8 cellular contexts compared by ENCODE assay signal in the genomic region with DNA sequence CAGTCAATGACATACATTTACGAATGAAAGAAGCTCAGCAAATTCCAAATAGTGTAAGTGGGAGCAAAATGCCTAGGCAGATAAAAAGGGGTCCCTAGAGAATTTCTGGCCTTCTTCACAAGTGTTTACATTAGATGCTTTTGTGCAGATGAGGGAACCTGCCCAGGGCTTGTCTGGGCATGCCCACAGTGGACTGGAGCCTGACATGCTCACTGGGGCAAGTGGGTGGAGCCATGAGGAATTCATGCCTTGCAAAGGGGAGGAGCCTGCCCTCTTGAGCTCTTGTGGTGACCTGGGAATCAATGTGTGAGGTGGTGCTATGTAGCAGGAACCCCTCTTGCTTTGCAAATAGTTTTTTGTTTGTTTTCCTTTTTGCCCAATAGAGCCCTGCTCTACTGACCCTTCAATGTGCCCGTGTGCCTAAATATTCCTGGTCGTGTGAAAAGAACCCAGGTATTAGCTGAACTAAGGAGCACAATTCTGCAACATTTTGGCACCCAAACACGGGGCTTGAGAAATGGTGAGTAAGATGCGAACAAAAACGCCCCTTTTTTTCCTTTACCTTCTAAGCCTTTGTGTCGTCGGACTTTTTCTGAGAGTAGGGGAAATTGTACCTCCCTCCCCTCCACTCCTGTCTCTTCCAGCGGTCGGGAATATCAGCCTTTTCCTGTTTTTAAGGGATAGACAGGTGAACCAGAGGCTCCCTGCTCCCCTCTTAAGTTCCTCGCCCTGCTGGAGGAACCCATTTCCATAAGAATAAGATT.
DNase-seq lines count a peak whose midpoint lies in the region; ATAC-seq, FAIRE-seq and TF ChIP-seq lines count a peak whose summit lies in the region.

No MANE protein-coding gene starts in this region.

- CTCF ChIA-PET in activated CD4-positive, alpha-beta T cell treated with anti-CD3 and anti-CD28 coated beads for 36 hours (lab: Charles Lee): no interaction called here
- CTCF ChIA-PET in H1 (lab: Charles Lee; ENCODE audit: partially characterized antibody): interaction anchor here (1.0 kb wide), 1 partner anchor 8 kb away, joined by 4 read pairs; no protein-coding TSS in a partner anchor

- peak; percentile 96 for FAIRE-seq in H1 (lab: Jason Lieb, UNC)

- H3K4me1 ChIP-seq in H1 (replicated peaks in 1 of 4; ENCODE audit: control insufficient read depth in 3 of 4, insufficient read depth in 4 of 4, low read length in 3 of 4): peaks cover 0 to 4% (median 0%) of the 10 kb centered on the region in 4 experiments; a peak in 1 of 7 replicates
- no peaks in the 10 kb centered on the region for H3K4me1 ChIP-seq in vagina

- H3K4me1 Mint-ChIP-seq in activated CD4-positive, alpha-beta T cell treated with anti-CD3 and anti-CD28 coated beads for 36 hours: no peaks in the 10 kb centered on the region
- H3K4me1 Mint-ChIP-seq in activated naive CD8-positive, alpha-beta T cell treated with anti-CD3 and anti-CD28 coated beads for 36 hours: no peaks in the 10 kb centered on the region

- TF ChIP-seq EP300 in H1 (IDR thresholded peaks at IDR 0.05; ENCODE audit: borderline replicate concordance in 1 of 2, low read depth in 2 of 2, low read length in 2 of 2): no peak

- peaks cover 3% of the 10 kb centered on the region; the same call in 1 of the 2 replicates for H3K23me2 ChIP-seq in H1 (ENCODE audit: low read depth, low read length)

- no peak overlapping the region for H3K4me3 Mint-ChIP-seq in activated CD4-positive, alpha-beta T cell treated with anti-CD3 and anti-CD28 coated beads for 36 hours
- no peak overlapping the region for H3K4me3 Mint-ChIP-seq in activated naive CD8-positive, alpha-beta T cell treated with anti-CD3 and anti-CD28 coated beads for 36 hours

- peak overlapping the region; percentile 80 for H2BK120ac ChIP-seq in H1 (replicated peaks; ENCODE audit: low read depth, low read length)

- H4K20me1 ChIP-seq in H1 (replicated peaks in 1 of 2; ENCODE audit: control insufficient read depth in 1 of 2, insufficient read depth in 2 of 2, low read length in 2 of 2): no peaks in the 10 kb centered on the region

- H3K4ac ChIP-seq in H1 (replicated peaks; ENCODE audit: insufficient read length, low read depth, low read length): peak overlapping the region; percentile 25

- TF ChIP-seq RAD21 in H1 (IDR thresholded peaks at IDR 0.05 in 1 of 2, conservative IDR thresholded peaks at IDR 0.05 in 1 of 2; ENCODE audit: low read depth in 2 of 2, low read length in 2 of 2): no peak

- peak overlapping the region; percentile 27 for H3K56ac ChIP-seq in H1 (replicated peaks; ENCODE audit: insufficient read length, low read depth, low read length)

- peak overlapping the region; percentile 55 to 66 for H3K4me2 ChIP-seq in H1 (ENCODE audit: insufficient read depth in 1 of 2, low read depth in 2 of 2, low read length in 2 of 2)

- H4K5ac ChIP-seq in H1 (ENCODE audit: insufficient read length, low read depth, low read length): peak overlapping the region; percentile 84

- POLR2A ChIA-PET in activated CD4-positive, alpha-beta T cell treated with anti-CD3 and anti-CD28 coated beads for 36 hours (lab: Charles Lee): no interaction called here
- POLR2A ChIA-PET in H1 (lab: Charles Lee; ENCODE audit: partially characterized antibody): interaction anchor here (0.6 to 1.8 kb wide), 4 partner anchors 10 to 17 kb away, joined by 3 to 7 read pairs (median 6); no protein-coding TSS in a partner anchor

- peak overlapping the region; percentile 79 for H2AK5ac ChIP-seq in H1 (ENCODE audit: low read depth, low read length)

- no peak overlapping the region for H3K27ac Mint-ChIP-seq in activated CD4-positive, alpha-beta T cell treated with anti-CD3 and anti-CD28 coated beads for 36 hours
- no peak overlapping the region for H3K27ac Mint-ChIP-seq in activated naive CD8-positive, alpha-beta T cell treated with anti-CD3 and anti-CD28 coated beads for 36 hours

- intact Hi-C loops in activated CD4-positive, alpha-beta T cell treated with anti-CD3 and anti-CD28 coated beads for 36 hours (cut with DNase I, micrococcal nuclease): no loop called here
- intact Hi-C loops in vagina (cut with DNase I): no loop called here

- H3K79me1 ChIP-seq in H1 (ENCODE audit: low read depth, low read length): no peaks in the 10 kb centered on the region

- TF ChIP-seq POLR2A in NB4 (IDR thresholded peaks at IDR 0.05; ENCODE audit: extremely low read depth, insufficient read length) (no peak), H1 (IDR thresholded peaks at IDR 0.05; ENCODE audit: control extremely low read depth in 1 of 2, low read depth in 2 of 2, low read length in 2 of 2) (peak; percentile 97), vagina (IDR thresholded peaks at IDR 0.05) (no peak)

- no peak overlapping the region; the same call in 1 of the 2 replicates for H2BK12ac ChIP-seq in H1 (ENCODE audit: low read depth, low read length)

- H2BK20ac ChIP-seq in H1 (ENCODE audit: low read length): no peak overlapping the region

- no peaks in the 10 kb centered on the region for H3K27me3 Mint-ChIP-seq in activated CD4-positive, alpha-beta T cell treated with anti-CD3 and anti-CD28 coated beads for 36 hours
- H3K27me3 Mint-ChIP-seq in activated naive CD8-positive, alpha-beta T cell treated with anti-CD3 and anti-CD28 coated beads for 36 hours: no peaks in the 10 kb centered on the region

- no peak overlapping the region for H3K4me3 ChIP-seq in NB4 (ENCODE audit: low read depth, low read length)
- H3K4me3 ChIP-seq in H1 (ENCODE audit: extremely low read depth in 1 of 4, insufficient read depth in 2 of 4, low read depth in 3 of 4, low read length in 4 of 4): peak overlapping the region; percentile 82 to 97 (median 84)
- no peak overlapping the region for H3K4me3 ChIP-seq in vagina

- H3K36me3 ChIP-seq in H1 (ENCODE audit: control insufficient read depth in 2 of 4, insufficient read depth in 4 of 4, low read length in 3 of 4) (peaks cover 17 to 34% (median 22%) of the 10 kb centered on the region in 4 experiments), vagina (no peaks in the 10 kb centered on the region)

- TF ChIP-seq CTCF in NB4 (IDR thresholded peaks at IDR 0.05; ENCODE audit: low read depth, low read length) (no peak), H1 (IDR thresholded peaks at IDR 0.05; ENCODE audit: control extremely low read depth in 1 of 3, insufficient read depth in 1 of 3, low read depth in 1 of 3, low read length in 3 of 3) (no peak), vagina (IDR thresholded peaks at IDR 0.05) (no peak)

- H3K9ac ChIP-seq in H1 (replicated peaks in 1 of 4; ENCODE audit: extremely low read depth in 1 of 4, low read depth in 3 of 4, low read length in 3 of 4): peak overlapping the region; percentile 87 to 96 (median 91)

- peak overlapping the region; percentile 95 for H3K18ac ChIP-seq in H1 (ENCODE audit: extremely low read depth, low read length)

- no peak overlapping the region for H3K23ac ChIP-seq in H1 (ENCODE audit: insufficient read length)

- peaks cover 23 to 24% of the 10 kb centered on the region in 2 experiments for H3K9me3 ChIP-seq in H1 (ENCODE audit: insufficient read depth in 2 of 2, low read depth in 1 of 2, low read length in 1 of 2)
- no peaks in the 10 kb centered on the region for H3K9me3 ChIP-seq in vagina

- H2BK15ac ChIP-seq in H1 (ENCODE audit: low read length): no peak overlapping the region

- H2AFZ ChIP-seq in H1 (ENCODE audit: low read length): no peak overlapping the region

- peak overlapping the region; percentile 79 for H4K91ac ChIP-seq in H1 (replicated peaks; ENCODE audit: insufficient read length, low read length)

- ATAC-seq in activated CD4-positive, alpha-beta T cell treated with anti-CD3 and anti-CD28 coated beads for 36 hours: no peak

- H2BK5ac ChIP-seq in H1 (ENCODE audit: low read depth, low read length): peak overlapping the region; percentile 92

- WGBS in H1 (ENCODE audit: extremely low coverage in 1 of 2, insufficient coverage in 1 of 2, insufficient read length in 1 of 2, insufficient replicate concordance in 2 of 2, low coverage in 1 of 2, low lambda C conversion rate in 2 of 2, missing lambda C conversion rate in 1 of 2), 2 experiments: 20% methylated on average over 11 of the region's 11 CpGs; no CpG with 5 or more reads in 1 of the 2 experiments

- H3K27me3 ChIP-seq in H1 (replicated peaks in 1 of 4; ENCODE audit: control insufficient read depth in 3 of 4, extremely low read depth in 1 of 4, insufficient read depth in 3 of 4, low read length in 3 of 4): no peaks in the 10 kb centered on the region
- H3K27me3 ChIP-seq in vagina: no peaks in the 10 kb centered on the region

- DNase-seq in activated CD4-positive, alpha-beta T cell treated with anti-CD3 and anti-CD28 coated beads for 36 hours: peak; percentile 7
- DNase-seq in activated CD4-positive, alpha-beta T cell treated with anti-CD3 and anti-CD28 coated beads for 1 hour: no peak
- DNase-seq in HCEC 1CT: peak; percentile 28
- DNase-seq in NB4 (ENCODE audit: low read depth): peak; percentile 21
- peak; percentile 54 to 89 for DNase-seq in H1 (ENCODE audit: low read depth in 1 of 2, low spot score in 2 of 2)
- DNase-seq in activated naive CD8-positive, alpha-beta T cell treated with anti-CD3 and anti-CD28 coated beads for 36 hours: no peak
- DNase-seq in vagina (ENCODE audit: extremely low spot score in 2 of 2): no peak
- no peak for DNase-seq in NCI-H2196 (lab: John Stamatoyannopoulos, UW; ENCODE audit: unreplicated experiment)

- H3K27ac ChIP-seq in H1 (ENCODE audit: low read depth, low read length) (peak overlapping the region; percentile 88), vagina (no peak overlapping the region)

- H3K79me2 ChIP-seq in H1 (ENCODE audit: control insufficient read depth in 1 of 2, insufficient read depth in 2 of 2, low read length in 2 of 2): peaks cover 9 to 48% of the 10 kb centered on the region in 2 experiments; a peak in 3 of 4 replicates

- no peaks in the 10 kb centered on the region for H3K36me3 Mint-ChIP-seq in activated CD4-positive, alpha-beta T cell treated with anti-CD3 and anti-CD28 coated beads for 36 hours (ENCODE audit: low read depth)
- H3K36me3 Mint-ChIP-seq in activated naive CD8-positive, alpha-beta T cell treated with anti-CD3 and anti-CD28 coated beads for 36 hours: no peaks in the 10 kb centered on the region

- H3K9me3 Mint-ChIP-seq in activated CD4-positive, alpha-beta T cell treated with anti-CD3 and anti-CD28 coated beads for 36 hours (ENCODE audit: low read depth): peaks cover 18% of the 10 kb centered on the region
- H3K9me3 Mint-ChIP-seq in activated naive CD8-positive, alpha-beta T cell treated with anti-CD3 and anti-CD28 coated beads for 36 hours: peaks cover 3% of the 10 kb centered on the region

- no peak overlapping the region for H3K14ac ChIP-seq in H1 (ENCODE audit: insufficient read length)

- no peak overlapping the region for H4K8ac ChIP-seq in H1 (ENCODE audit: extremely low read depth, insufficient read depth, low read length)

TF ChIP-seq in H1, 55 proteins besides CTCF, POLR2A, EP300 and RAD21 (continues in another document):
- no peak for TF ChIP-seq CREB1 (IDR thresholded peaks at IDR 0.05)
- TF ChIP-seq BCL11A (IDR thresholded peaks at IDR 0.05; ENCODE audit: low read depth in 2 of 2, low read length in 2 of 2): no peak
- no peak for TF ChIP-seq SIRT6 (IDR thresholded peaks at IDR 0.05; ENCODE audit: low read length)
- TF ChIP-seq SRF (IDR thresholded peaks at IDR 0.05; ENCODE audit: low read depth, low read length): no peak
- TF ChIP-seq KDM1A (IDR thresholded peaks at IDR 0.05; ENCODE audit: borderline replicate concordance, low read length): no peak
- 0 out of 2 replicates have a peak, but pooled peaks have one; percentile 11 for TF ChIP-seq CHD1 (IDR thresholded peaks at IDR 0.05; ENCODE audit: low read depth, low read length)

Comparison
In these comparisons a context has a peak if more than half of its experiments do, and no peak if none do; other contexts are left out.
1. DNase-seq: peak in activated CD4-positive, alpha-beta T cell treated with anti-CD3 and anti-CD28 coated beads for 36 hours (single experiment), HCEC 1CT (single experiment), NB4 (single experiment) and H1 (2 of 2); none in activated CD4-positive, alpha-beta T cell treated with anti-CD3 and anti-CD28 coated beads for 1 hour (single experiment), activated naive CD8-positive, alpha-beta T cell treated with anti-CD3 and anti-CD28 coated beads for 36 hours (single experiment), vagina (0 of 2) and NCI-H2196 (single experiment).
2. H3K4me3 ChIP-seq: peak in H1 (4 of 4); none in NB4 (single experiment) and vagina (0 of 2).
3. POLR2A ChIP-seq: peak in H1 (2 of 2); none in NB4 (single experiment) and vagina (0 of 2).